In the genomic region with DNA sequence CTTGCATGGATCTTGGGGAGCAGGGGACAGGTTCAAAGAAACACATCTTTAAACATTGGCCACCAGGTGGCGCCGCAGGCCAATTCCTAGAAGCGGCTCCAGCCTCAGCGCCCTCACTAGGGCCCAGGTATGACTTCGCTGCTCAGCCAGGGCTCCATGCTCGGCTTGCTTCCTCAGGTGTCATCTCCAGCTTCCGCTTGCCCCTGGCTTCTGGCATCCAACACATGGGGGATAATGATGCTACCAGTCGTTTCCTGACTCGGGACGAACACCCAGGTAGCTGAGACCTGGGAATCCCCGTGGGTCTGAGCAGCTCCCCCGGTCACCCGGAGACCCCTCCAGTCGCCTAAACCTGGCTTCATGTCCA, we compare ENCODE assay signal across 8 cellular contexts. TPM values are rescaled to one million over a fixed set of nuclear protein-coding genes. Genes with fewer than 3 reads are reported as not detected.
DNase-seq lines count a peak whose midpoint lies in the region; ATAC-seq and TF ChIP-seq lines count a peak whose summit lies in the region.

No MANE protein-coding gene starts in this region.

- POLR2A ChIA-PET in activated CD4-positive, alpha-beta memory T cell treated with anti-CD3 and anti-CD28 coated beads for 36 hours (lab: Charles Lee) = interaction anchor here (2.4 kb wide), 1 partner anchor 39 kb away, joined by 9 read pairs; no protein-coding TSS in a partner anchor

- H3K4me3 ChIP-seq in DND-41 (ENCODE audit: low read depth in 1 of 2, low read length in 2 of 2) = no peak overlapping the region

- H3K4me1 ChIP-seq in DND-41 (ENCODE audit: insufficient read depth, low read length) = no peaks in the 10 kb centered on the region

- H3K4me2 ChIP-seq in DND-41 (ENCODE audit: insufficient read depth, low read length) = no peak overlapping the region

- no peaks in the 10 kb centered on the region for H3K9me3 Mint-ChIP-seq in activated CD4-positive, alpha-beta memory T cell treated with anti-CD3 and anti-CD28 coated beads for 36 hours

- intact Hi-C loops in activated CD4-positive, alpha-beta memory T cell treated with anti-CD3 and anti-CD28 coated beads for 36 hours (cut with micrococcal nuclease) = loop anchor here (1.0 to 10.0 kb wide), 3 partner anchors 39 to 414 kb away; a partner anchor contains a TSS

- no peak overlapping the region for H3K27ac ChIP-seq in DND-41 (ENCODE audit: low read length)

- peaks cover 13% of the 10 kb centered on the region for H3K4me1 Mint-ChIP-seq in activated CD4-positive, alpha-beta memory T cell treated with anti-CD3 and anti-CD28 coated beads for 36 hours (ENCODE audit: low read depth)

- no peaks in the 10 kb centered on the region for H3K36me3 ChIP-seq in DND-41 (ENCODE audit: insufficient read depth, low read length)

- H3K9ac ChIP-seq in DND-41 (ENCODE audit: low read depth, low read length) = no peak overlapping the region

- CTCF ChIA-PET in activated CD4-positive, alpha-beta memory T cell treated with anti-CD3 and anti-CD28 coated beads for 36 hours (lab: Charles Lee) = interaction anchor here (0.7 to 20.9 kb wide), 16 partner anchors 16 to 229 kb away, joined by 3 to 1097 read pairs (median 4); a partner anchor contains a TSS

- ATAC-seq in DND-41 (ENCODE audit: insufficient read depth, low read depth) (peak; percentile 97), HG03354 (IDR thresholded peaks at IDR 0.05; ENCODE audit: poor library complexity, severe bottlenecking, unreplicated experiment) (peak; percentile 72), GM19328 (IDR thresholded peaks at IDR 0.05; ENCODE audit: unreplicated experiment) (no peak)

- H3K27me3 Mint-ChIP-seq in activated CD4-positive, alpha-beta memory T cell treated with anti-CD3 and anti-CD28 coated beads for 36 hours = peaks cover 12% of the 10 kb centered on the region

- peak overlapping the region; percentile 42 for H3K27ac Mint-ChIP-seq in activated CD4-positive, alpha-beta memory T cell treated with anti-CD3 and anti-CD28 coated beads for 36 hours

- no peaks in the 10 kb centered on the region for H3K36me3 Mint-ChIP-seq in activated CD4-positive, alpha-beta memory T cell treated with anti-CD3 and anti-CD28 coated beads for 36 hours

- peak; percentile 83 for TF ChIP-seq CTCF in DND-41 (IDR thresholded peaks at IDR 0.05; ENCODE audit: borderline replicate concordance, extremely low read depth, low read length, poor library complexity, severe bottlenecking)

- no peaks in the 10 kb centered on the region for H3K27me3 ChIP-seq in DND-41 (ENCODE audit: insufficient read depth, low read length, poor library complexity)

- H2AFZ ChIP-seq in DND-41 (ENCODE audit: low read depth, low read length) = no peak overlapping the region

- H3K79me2 ChIP-seq in DND-41 (ENCODE audit: insufficient read depth, low read length) = no peaks in the 10 kb centered on the region

- H3K4me3 Mint-ChIP-seq in activated CD4-positive, alpha-beta memory T cell treated with anti-CD3 and anti-CD28 coated beads for 36 hours = peak overlapping the region; percentile 10

- no peaks in the 10 kb centered on the region for H3K9me3 ChIP-seq in DND-41 (ENCODE audit: insufficient read depth, low read length, severe bottlenecking)

- DNase-seq in DND-41 = peak; percentile 82
- peak; percentile 75 for DNase-seq in NCI-H774 (lab: John Stamatoyannopoulos, UW)
- DNase-seq in activated CD4-positive, alpha-beta memory T cell treated with anti-CD3 and anti-CD28 coated beads for 36 hours = peak; percentile 93
- DNase-seq in dermis microvascular lymphatic vessel endothelial cell (ENCODE audit: low read depth in 2 of 2) = peak; percentile 53 to 84
- DNase-seq in medulla oblongata (ENCODE audit: extremely low spot score) = peak; percentile 92
- DNase-seq in stimulated activated CD8-positive, alpha-beta memory T cell treated with anti-CD3 and anti-CD28 coated beads, Interleukin-15, amount 100 ng/mL, for 4 hours (ENCODE audit: low read depth in 2 of 2) = peak; percentile 58 to 78

- H4K20me1 ChIP-seq in DND-41 (ENCODE audit: insufficient read depth, low read length) = 0 out of 2 replicates have a peak, but pooled peaks cover 2% of the 10 kb centered on the region

RNA-seq across cellular contexts. Expression of a gene that starts 8.5 kb away (rescaled TPM):
- total RNA-seq in activated CD4-positive, alpha-beta memory T cell treated with anti-CD3 and anti-CD28 coated beads for 36 hours = under 1 TPM; 0.43 to 0.51 TPM
- total RNA-seq in dermis microvascular lymphatic vessel endothelial cell = 3.6 and 7.0 TPM in 2 replicates

RNA-seq across cellular contexts. Expression of a gene that starts 23.7 kb away (rescaled TPM):
- total RNA-seq in activated CD4-positive, alpha-beta memory T cell treated with anti-CD3 and anti-CD28 coated beads for 36 hours = 100 to 1,000 TPM; 210 to 211 TPM
- 402 and 626 TPM in 2 replicates for total RNA-seq in dermis microvascular lymphatic vessel endothelial cell

RNA-seq across cellular contexts. Expression of a gene that starts 29.8 kb away (rescaled TPM):
- under 1 TPM; 0.52 to 0.56 TPM for total RNA-seq in activated CD4-positive, alpha-beta memory T cell treated with anti-CD3 and anti-CD28 coated beads for 36 hours
- not detected in 2 replicates for total RNA-seq in dermis microvascular lymphatic vessel endothelial cell

RNA-seq across cellular contexts. Expression of a gene that starts 36.2 kb away (rescaled TPM):
- total RNA-seq in activated CD4-positive, alpha-beta memory T cell treated with anti-CD3 and anti-CD28 coated beads for 36 hours = 10 to 100 TPM; 61.4 to 65.1 TPM
- 83.2 and 89.3 TPM in 2 replicates for total RNA-seq in dermis microvascular lymphatic vessel endothelial cell

RNA-seq across cellular contexts. Expression of a gene that starts 37.2 kb away (rescaled TPM):
- total RNA-seq in activated CD4-positive, alpha-beta memory T cell treated with anti-CD3 and anti-CD28 coated beads for 36 hours = 10 to 100 TPM; 32.7 to 32.9 TPM
- 13.1 and 14.3 TPM in 2 replicates for total RNA-seq in dermis microvascular lymphatic vessel endothelial cell
